Comparison of ENCODE assay signal across 8 cellular contexts in the genomic region with DNA sequence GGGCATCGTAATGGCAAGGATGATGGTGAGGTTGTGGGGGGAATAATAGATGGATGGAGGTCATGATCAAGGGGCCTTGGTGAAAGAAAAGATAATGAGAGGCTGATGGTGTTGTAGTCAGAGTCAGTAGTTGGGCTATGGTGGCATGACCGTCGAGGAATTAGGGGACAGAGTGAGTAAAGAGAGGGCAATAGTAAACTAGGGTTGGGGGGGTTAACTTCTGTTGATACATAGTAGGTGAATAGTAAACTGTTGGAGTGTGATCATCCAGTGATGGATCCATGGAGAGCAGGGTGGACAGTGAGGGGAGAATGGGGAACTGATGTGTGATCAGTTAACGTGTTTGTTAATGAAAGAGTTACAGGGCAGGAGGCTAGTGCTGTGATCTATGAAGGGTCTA. TPM values are rescaled to one million over a fixed set of nuclear protein-coding genes. Genes with fewer than 3 reads are reported as not detected.
A peak's percentile ranks its signal among the peaks of the same experiment; 100 is the strongest.
DNase-seq lines count a peak whose midpoint lies in the region; ATAC-seq and TF ChIP-seq lines count a peak whose summit lies in the region.

No MANE protein-coding gene starts in this region.

- H3K27ac ChIP-seq in BLaER1 (peak overlapping the region; percentile 83; the same call in 1 of the 2 replicates), duodenal mucosa (ENCODE audit: low read depth, low read length) (no peak overlapping the region)

- no peaks in the 10 kb centered on the region for H3K9me3 ChIP-seq in BLaER1
- H3K9me3 ChIP-seq in duodenal mucosa (ENCODE audit: control insufficient read depth in 1 of 2, low read length in 2 of 2): no peaks in the 10 kb centered on the region

- H3K4me1 Mint-ChIP-seq in natural killer cell treated with Interleukin-12 subunit alpha and Interleukin-12 subunit beta and Interleukin-15 and Interleukin-18, amount 100 ng/mL, for 72 hours (ENCODE audit: low read depth in 2 of 2): peaks cover 22 to 34% of the 10 kb centered on the region in 2 donors

- peak overlapping the region; percentile 82 for H3K4me2 ChIP-seq in BLaER1

- H3K27me3 ChIP-seq in BLaER1 (peaks cover 33% of the 10 kb centered on the region), duodenal mucosa (ENCODE audit: control insufficient read depth in 1 of 2, insufficient read depth in 2 of 2, low read length in 2 of 2) (no peaks in the 10 kb centered on the region)

- H3K4me1 ChIP-seq in BLaER1 (peaks cover 27% of the 10 kb centered on the region), duodenal mucosa (ENCODE audit: control insufficient read depth in 1 of 2, insufficient read depth in 2 of 2, low read length in 2 of 2) (peaks cover 3 to 14% of the 10 kb centered on the region in 2 donors)

- no peak for TF ChIP-seq CTCF in LNCaP clone FGC (IDR thresholded peaks at IDR 0.05; ENCODE audit: control insufficient read depth, extremely low read depth, insufficient read depth)

- no peak for ATAC-seq in natural killer cell treated with Interleukin-12 subunit alpha and Interleukin-12 subunit beta and Interleukin-15 and Interleukin-18, amount 100 ng/mL, for 72 hours
- ATAC-seq in HG02571 (IDR thresholded peaks at IDR 0.05; ENCODE audit: unreplicated experiment): no peak

- peaks cover 43% of the 10 kb centered on the region for H4K20me1 ChIP-seq in BLaER1

- no peaks in the 10 kb centered on the region for H3K9me3 Mint-ChIP-seq in natural killer cell treated with Interleukin-12 subunit alpha and Interleukin-12 subunit beta and Interleukin-15 and Interleukin-18, amount 100 ng/mL, for 72 hours

- H3K9ac ChIP-seq in BLaER1: peak overlapping the region; percentile 85
- H3K9ac ChIP-seq in duodenal mucosa (ENCODE audit: low read depth in 1 of 2, low read length in 2 of 2): peak overlapping the region; percentile 77 to 83

- peaks cover 0 to 3% of the 10 kb centered on the region in 2 donors for H3K27me3 Mint-ChIP-seq in natural killer cell treated with Interleukin-12 subunit alpha and Interleukin-12 subunit beta and Interleukin-15 and Interleukin-18, amount 100 ng/mL, for 72 hours

- peaks cover 10% of the 10 kb centered on the region for H3K36me3 Mint-ChIP-seq in natural killer cell treated with Interleukin-12 subunit alpha and Interleukin-12 subunit beta and Interleukin-15 and Interleukin-18, amount 100 ng/mL, for 72 hours

- no peak for DNase-seq in LNCaP clone FGC (ENCODE audit: low read depth)
- no peak for DNase-seq in natural killer cell treated with Interleukin-12 subunit alpha and Interleukin-12 subunit beta and Interleukin-15 and Interleukin-18, amount 100 ng/mL, for 72 hours (ENCODE audit: low spot score)
- no peak for DNase-seq in activated CD4-positive, CD25-positive, alpha-beta regulatory T cell (lab: John Stamatoyannopoulos, UW)
- no peak for DNase-seq in glomerular visceral epithelial cell (ENCODE audit: extremely low spot score)
- DNase-seq in NCI-H187 treated with DMSO at 0.1 percent for 48 hours (lab: John Stamatoyannopoulos, UW): no peak

- peak overlapping the region; percentile 96 for H3K4me3 Mint-ChIP-seq in natural killer cell treated with Interleukin-12 subunit alpha and Interleukin-12 subunit beta and Interleukin-15 and Interleukin-18, amount 100 ng/mL, for 72 hours

- peaks cover 39% of the 10 kb centered on the region for H3K36me3 ChIP-seq in BLaER1
- peaks cover 9 to 11% of the 10 kb centered on the region in 2 donors for H3K36me3 ChIP-seq in duodenal mucosa (ENCODE audit: control insufficient read depth in 1 of 2, insufficient read depth in 2 of 2, low read length in 2 of 2)

- peak overlapping the region; percentile 82 for H3K4me3 ChIP-seq in BLaER1
- peak overlapping the region; percentile 80 for H3K4me3 ChIP-seq in LNCaP clone FGC (ENCODE audit: low read depth, low read length)
- peak overlapping the region; percentile 81 to 83 for H3K4me3 ChIP-seq in duodenal mucosa (ENCODE audit: low read depth in 1 of 2, low read length in 2 of 2)

- peak overlapping the region; percentile 90 to 94 for H3K27ac Mint-ChIP-seq in natural killer cell treated with Interleukin-12 subunit alpha and Interleukin-12 subunit beta and Interleukin-15 and Interleukin-18, amount 100 ng/mL, for 72 hours

RNA-seq across cellular contexts. Expression of a gene that starts 0.9 kb away (rescaled TPM):
- 100 to 1,000 TPM in 1 of 2 donors, 10 to 100 TPM in 1; 83.8 to 120 TPM for total RNA-seq in natural killer cell treated with Interleukin-12 subunit alpha and Interleukin-12 subunit beta and Interleukin-15 and Interleukin-18, amount 100 ng/mL, for 72 hours

RNA-seq across cellular contexts. Expression of a gene that starts 6.9 kb away (rescaled TPM):
- 100 to 1,000 TPM in 1 of 2 donors, 10 to 100 TPM in 1; 70.7 to 156 TPM for total RNA-seq in natural killer cell treated with Interleukin-12 subunit alpha and Interleukin-12 subunit beta and Interleukin-15 and Interleukin-18, amount 100 ng/mL, for 72 hours

RNA-seq across cellular contexts. Expression of a gene that starts 31.9 kb away (rescaled TPM):
- total RNA-seq in natural killer cell treated with Interleukin-12 subunit alpha and Interleukin-12 subunit beta and Interleukin-15 and Interleukin-18, amount 100 ng/mL, for 72 hours: 10 to 100 TPM; 25.9 to 31.0 TPM

RNA-seq across cellular contexts. Expression of a gene that starts 44.7 kb away (rescaled TPM):
- total RNA-seq in natural killer cell treated with Interleukin-12 subunit alpha and Interleukin-12 subunit beta and Interleukin-15 and Interleukin-18, amount 100 ng/mL, for 72 hours: 100 to 1,000 TPM; 380 to 399 TPM
